18 cellular contexts compared by ENCODE assay signal in the genomic region with DNA sequence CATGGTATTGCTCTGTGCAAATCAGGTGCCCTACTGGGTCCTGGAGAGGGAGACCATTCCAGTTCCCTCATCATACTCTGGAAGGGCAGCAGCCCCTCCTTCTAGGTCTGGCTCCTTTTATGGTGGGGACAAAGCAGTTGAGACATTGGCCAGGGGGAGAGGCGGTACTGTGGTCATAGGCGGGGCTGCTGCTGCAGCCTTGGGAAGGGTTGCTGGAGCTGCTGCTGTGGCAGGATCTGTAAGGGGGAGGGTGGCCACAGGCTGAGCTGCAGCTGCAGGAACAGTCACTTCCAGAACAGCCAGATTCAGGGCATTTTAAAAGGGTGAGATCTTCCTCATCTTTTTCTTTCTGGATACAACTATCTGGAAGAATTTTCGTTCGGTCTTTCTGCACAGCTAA.
A peak's percentile ranks its signal among the peaks of the same experiment; 100 is the strongest.
DNase-seq lines count a peak whose midpoint lies in the region; ATAC-seq lines count a peak whose summit lies in the region.
"Had no signal": no experiment of that assay in that cellular context is flagged by ENCODE, and none has a peak within 500 bp of the region (broad histone marks: within the 10 kb centered on the region; RNA-seq: fewer than 3 reads in every experiment).

No MANE protein-coding gene starts in this region.

- ATAC-seq in left colon (no peak), GM18511 (IDR thresholded peaks at IDR 0.05; ENCODE audit: unreplicated experiment) (no peak)
- ATAC-seq: activated naive CD8-positive, alpha-beta T cell treated with anti-CD3 and anti-CD28 coated beads, Interleukin-2, amount 50 U/mL, for 24 hours; HCT116; lower lobe of right lung; stimulated activated effector memory CD8-positive, alpha-beta T cell treated with anti-CD3 and anti-CD28 coated beads, Interleukin-12 subunit alpha, Interleukin-12 subunit beta, amount 100 ng/mL, for 72 hours had no signal

- DNase-seq in GM03348 (ENCODE audit: low spot score) (peak; percentile 77), iPS-NIHi7 (ENCODE audit: extremely low spot score) (peak; percentile 56), substantia nigra (lab: John Stamatoyannopoulos, UW) (peak in 34 of 49 donors; percentile 1 to 57 (median 24)), NCI-H1048 (lab: John Stamatoyannopoulos, UW) (no peak), left colon (no peak)
- DNase-seq: activated CD4-positive, alpha-beta T cell treated with anti-CD3 and anti-CD28 coated beads, Interleukin-2, amount 10 ng/mL, durations not matched to agents 24 days and 14 days; activated naive CD8-positive, alpha-beta T cell treated with anti-CD3 and anti-CD28 coated beads, Interleukin-2, amount 50 U/mL, for 24 hours; activated T-cell treated with anti-CD3 and anti-CD28 coated beads, Interleukin-2, amount 50 U/mL, for 48 hours; CD4-positive, CD25-positive, alpha-beta regulatory T cell; DMS79 treated with DMSO at 0.1 percent for 48 hours; lower lobe of right lung; NCI-H1092; NCI-H345; T1000 had no signal

- intact Hi-C loops in left colon (cut with DNase I, micrococcal nuclease), result no loop called here

- peak overlapping the region; percentile 44 for H3K27ac ChIP-seq in angular gyrus (ENCODE audit: low read depth, low read length)
- peak overlapping the region; percentile 9 for H3K27ac ChIP-seq in substantia nigra (ENCODE audit: low read depth, low read length, poor library complexity, severe bottlenecking)
- H3K27ac ChIP-seq: lower lobe of right lung had no signal

Comparison
In these comparisons a context has a peak if more than half of its experiments do, and no peak if none do; other contexts are left out.
1. DNase-seq: peak in GM03348 (single experiment), iPS-NIHi7 (single experiment) and substantia nigra (34 of 49); none in NCI-H1048 (single experiment) and left colon (0 of 2).